8 cellular contexts compared by ENCODE assay signal in genomic region chr9:92716557-92716956, GRCh38. TPM values are rescaled to one million over a fixed set of nuclear protein-coding genes. Genes with fewer than 3 reads are reported as not detected.
DNase-seq lines count a peak whose midpoint lies in the region; ATAC-seq and TF ChIP-seq lines count a peak whose summit lies in the region.

No MANE protein-coding gene starts in this region.

- peaks cover 51% of the 10 kb centered on the region for H3K4me1 ChIP-seq in OCI-LY1 (ENCODE audit: insufficient read depth, low read length, severe bottlenecking)
- peaks cover 11% of the 10 kb centered on the region for H3K4me1 ChIP-seq in foreskin keratinocyte
- no peaks in the 10 kb centered on the region for H3K4me1 ChIP-seq in uterus

- H3K4me3 ChIP-seq in H7 (ENCODE audit: insufficient read depth, low read depth, low read length) (no peak overlapping the region), OCI-LY1 (ENCODE audit: low read depth, low read length, poor library complexity, severe bottlenecking) (no peak overlapping the region), uterus (no peak overlapping the region)

- H3K9me2 ChIP-seq in OCI-LY1 (ENCODE audit: low read depth, low read length): no peaks in the 10 kb centered on the region

- no peaks in the 10 kb centered on the region for H3K9me3 ChIP-seq in CD4-positive, alpha-beta T cell (ENCODE audit: control insufficient read depth, low read length)
- H3K9me3 ChIP-seq in OCI-LY1 (ENCODE audit: low read length) (no peaks in the 10 kb centered on the region), uterus (no peaks in the 10 kb centered on the region)

- peak; percentile 94 for TF ChIP-seq CTCF in CD4-positive, alpha-beta T cell (IDR thresholded peaks at IDR 0.05)
- TF ChIP-seq CTCF in OCI-LY1 (IDR thresholded peaks at IDR 0.05; ENCODE audit: low read length): peak; percentile 95
- peak; percentile 92 for TF ChIP-seq CTCF in foreskin keratinocyte (conservative IDR thresholded peaks at IDR 0.05)
- TF ChIP-seq CTCF in progenitor cell of endocrine pancreas (IDR thresholded peaks at IDR 0.05; ENCODE audit: unreplicated experiment): peak; percentile 91
- peak; percentile 81 to 86 (median 82) for TF ChIP-seq CTCF in uterus (IDR thresholded peaks at IDR 0.05)

- H3K27me3 ChIP-seq in CD4-positive, alpha-beta T cell (ENCODE audit: control insufficient read depth, insufficient read depth, low read length): no peaks in the 10 kb centered on the region
- H3K27me3 ChIP-seq in H7 (ENCODE audit: control insufficient read depth, insufficient read depth, low read length) (no peaks in the 10 kb centered on the region), OCI-LY1 (ENCODE audit: insufficient read depth, low read length) (no peaks in the 10 kb centered on the region), foreskin keratinocyte (no peaks in the 10 kb centered on the region), uterus (no peaks in the 10 kb centered on the region)

- H3K4me2 ChIP-seq in OCI-LY1 (ENCODE audit: low read length): peak overlapping the region; percentile 47

- peaks cover 4% of the 10 kb centered on the region; the same call in 1 of the 2 replicates for H3F3A ChIP-seq in OCI-LY1 (ENCODE audit: insufficient read depth, low read length)

- intact Hi-C loops in CD4-positive, alpha-beta T cell (cut with DNase I, micrococcal nuclease): loop anchor here (1.0 to 2.0 kb wide), 3 partner anchors 48 to 75 kb away; partner anchors contain the start of gene BICD2 (in 1 of the 2)
- intact Hi-C loops in uterus (cut with DNase I; ENCODE audit: low total_unique reads): loop anchor here (5.0 kb wide), 1 partner anchor 76 kb away; no protein-coding TSS in a partner anchor

- peaks cover 17% of the 10 kb centered on the region for H3K4me1 Mint-ChIP-seq in CD4-positive, alpha-beta T cell (ENCODE audit: low read depth)
- H3K4me1 Mint-ChIP-seq in activated T-cell treated with anti-CD3 and anti-CD28 coated beads, Interleukin-2, amount 50 U/mL, for 72 hours (ENCODE audit: low read depth): peaks cover 21% of the 10 kb centered on the region
- H3K4me1 Mint-ChIP-seq in progenitor cell of endocrine pancreas (ENCODE audit: low read depth): no peaks in the 10 kb centered on the region

- POLR2A ChIA-PET in CD4-positive, alpha-beta T cell (lab: Charles Lee): no interaction called here

- no peak overlapping the region for H3K27ac Mint-ChIP-seq in CD4-positive, alpha-beta T cell
- H3K27ac Mint-ChIP-seq in activated T-cell treated with anti-CD3 and anti-CD28 coated beads, Interleukin-2, amount 50 U/mL, for 72 hours: no peak overlapping the region
- H3K27ac Mint-ChIP-seq in progenitor cell of endocrine pancreas: no peak overlapping the region

- ATAC-seq in CD4-positive, alpha-beta T cell (ENCODE audit: poor library complexity): peak; percentile 83
- peak; percentile 70 to 75 for ATAC-seq in activated T-cell treated with anti-CD3 and anti-CD28 coated beads, Interleukin-2, amount 50 U/mL, for 72 hours (replicated peaks in 1 of 2)
- ATAC-seq in foreskin keratinocyte (peak; percentile 55), GM19035 (IDR thresholded peaks at IDR 0.05; ENCODE audit: unreplicated experiment) (no peak)

- no peak for TF ChIP-seq POLR2A in uterus (IDR thresholded peaks at IDR 0.05)

- H3K79me2 ChIP-seq in OCI-LY1 (ENCODE audit: insufficient read depth, low read length): no peaks in the 10 kb centered on the region

- no peak overlapping the region for H3K4me3 Mint-ChIP-seq in CD4-positive, alpha-beta T cell
- no peak overlapping the region for H3K4me3 Mint-ChIP-seq in activated T-cell treated with anti-CD3 and anti-CD28 coated beads, Interleukin-2, amount 50 U/mL, for 72 hours
- no peak overlapping the region for H3K4me3 Mint-ChIP-seq in progenitor cell of endocrine pancreas (ENCODE audit: low read depth)

- H3K27ac ChIP-seq in CD4-positive, alpha-beta T cell (ENCODE audit: low read depth, low read length): no peak overlapping the region
- peak overlapping the region; percentile 93 for H3K27ac ChIP-seq in OCI-LY1 (ENCODE audit: low read depth, low read length, poor library complexity, severe bottlenecking)
- H3K27ac ChIP-seq in foreskin keratinocyte: peak overlapping the region; percentile 90
- no peak overlapping the region for H3K27ac ChIP-seq in uterus

- DNase-seq in CD4-positive, alpha-beta T cell: peak; percentile 70 to 90 (median 80)
- DNase-seq in H7 (peak; percentile 95), foreskin keratinocyte (no peak), progenitor cell of endocrine pancreas (ENCODE audit: low spot score, unreplicated experiment) (peak; percentile 88), uterus (peak; percentile 62 to 64)
- DNase-seq in activated T-cell treated with anti-CD3 and anti-CD28 coated beads, Interleukin-2, amount 50 U/mL, for 72 hours: peak; percentile 81 to 86

- CTCF ChIA-PET in CD4-positive, alpha-beta T cell (lab: Charles Lee): interaction anchor here (0.7 to 2.0 kb wide), 5 partner anchors 43 to 74 kb away, joined by 3 to 17 read pairs (median 4); no protein-coding TSS in a partner anchor

- no peaks in the 10 kb centered on the region for H3K27me3 Mint-ChIP-seq in CD4-positive, alpha-beta T cell
- H3K27me3 Mint-ChIP-seq in activated T-cell treated with anti-CD3 and anti-CD28 coated beads, Interleukin-2, amount 50 U/mL, for 72 hours (ENCODE audit: low read depth): no peaks in the 10 kb centered on the region
- H3K27me3 Mint-ChIP-seq in progenitor cell of endocrine pancreas: no peaks in the 10 kb centered on the region

- H3K36me3 ChIP-seq in H7 (replicated peaks; ENCODE audit: control insufficient read depth, insufficient read depth, low read length) (peaks cover 54% of the 10 kb centered on the region), OCI-LY1 (ENCODE audit: insufficient read depth, low read length) (peaks cover 93% of the 10 kb centered on the region), uterus (no peaks in the 10 kb centered on the region)

- H3K9me3 Mint-ChIP-seq in CD4-positive, alpha-beta T cell: no peaks in the 10 kb centered on the region
- H3K9me3 Mint-ChIP-seq in activated T-cell treated with anti-CD3 and anti-CD28 coated beads, Interleukin-2, amount 50 U/mL, for 72 hours: no peaks in the 10 kb centered on the region
- no peaks in the 10 kb centered on the region for H3K9me3 Mint-ChIP-seq in progenitor cell of endocrine pancreas (ENCODE audit: low read depth)

- H3K9ac ChIP-seq in OCI-LY1 (ENCODE audit: low read length): peak overlapping the region; percentile 26; the same call in 1 of the 2 replicates

- no peaks in the 10 kb centered on the region for H4K20me1 ChIP-seq in OCI-LY1 (ENCODE audit: insufficient read depth, low read length)

- no peak overlapping the region for H2AFZ ChIP-seq in OCI-LY1 (ENCODE audit: low read length)

- H3K36me3 Mint-ChIP-seq in CD4-positive, alpha-beta T cell (ENCODE audit: low read depth): peaks cover 88% of the 10 kb centered on the region
- H3K36me3 Mint-ChIP-seq in activated T-cell treated with anti-CD3 and anti-CD28 coated beads, Interleukin-2, amount 50 U/mL, for 72 hours (ENCODE audit: insufficient read depth in 2 of 2): peaks cover 2 to 13% of the 10 kb centered on the region in 2 donors
- H3K36me3 Mint-ChIP-seq in progenitor cell of endocrine pancreas (ENCODE audit: insufficient read depth): peaks cover 13% of the 10 kb centered on the region

RNA-seq across cellular contexts. Expression of gene IPPK, which starts 46.6 kb away (rescaled TPM):
- 1 to 10 TPM; 4.0 to 4.4 TPM for total RNA-seq in CD4-positive, alpha-beta T cell
- 10.6 and 12.5 TPM in 2 replicates for total RNA-seq in H7 (2014; rRNA removed; shearing (Covaris generic))
- total RNA-seq in activated T-cell treated with anti-CD3 and anti-CD28 coated beads, Interleukin-2, amount 50 U/mL, for 72 hours: 10 to 100 TPM; 12.2 to 14.9 TPM
- 16.7 and 17.1 TPM in 2 replicates for total RNA-seq in foreskin keratinocyte
- polyA plus RNA-seq in foreskin keratinocyte: 10.4 and 12.9 TPM in 2 replicates
- total RNA-seq in progenitor cell of endocrine pancreas: 10.2 and 10.8 TPM in 2 replicates
- 10 to 100 TPM in 2 of 4 donors, 1 to 10 TPM in 2; 5.9 to 13.1 (median 8.5) TPM for total RNA-seq in uterus

RNA-seq across cellular contexts. Expression of gene BICD2, which starts 48.1 kb away (rescaled TPM):
- 10 to 100 TPM; 14.1 to 14.9 TPM for total RNA-seq in CD4-positive, alpha-beta T cell
- 34.3 and 42.2 TPM in 2 replicates for total RNA-seq in H7 (2014; rRNA removed; shearing (Covaris generic))
- total RNA-seq in activated T-cell treated with anti-CD3 and anti-CD28 coated beads, Interleukin-2, amount 50 U/mL, for 72 hours: 10 to 100 TPM; 15.4 to 15.5 TPM
- total RNA-seq in foreskin keratinocyte (60.0 and 66.3 TPM in 2 replicates), progenitor cell of endocrine pancreas (24.6 and 25.5 TPM in 2 replicates), uterus (10 to 100 TPM in 3 of 4 donors, 1 to 10 TPM in 1; 5.6 to 45.1 (median 22.8) TPM)
- polyA plus RNA-seq in foreskin keratinocyte: 19.3 and 24.2 TPM in 2 replicates

Comparison
In these comparisons a context has a peak if more than half of its experiments do, and no peak if none do; other contexts are left out.
1. DNase-seq: peak in CD4-positive, alpha-beta T cell (10 of 10), H7 (single experiment), activated T-cell treated with anti-CD3 and anti-CD28 coated beads, Interleukin-2, amount 50 U/mL, for 72 hours (2 of 2), progenitor cell of endocrine pancreas (single experiment) and uterus (2 of 2); none in foreskin keratinocyte (0 of 2).
2. H3K27ac ChIP-seq: peak in OCI-LY1 (single experiment) and foreskin keratinocyte (single experiment); none in CD4-positive, alpha-beta T cell (single experiment) and uterus (0 of 2).
3. Peak in every context shown above with its lines, with median percentiles within 50 percentile points of each other: CTCF ChIP-seq.